1 cellular context compared by ENCODE assay signal in the genomic region with DNA sequence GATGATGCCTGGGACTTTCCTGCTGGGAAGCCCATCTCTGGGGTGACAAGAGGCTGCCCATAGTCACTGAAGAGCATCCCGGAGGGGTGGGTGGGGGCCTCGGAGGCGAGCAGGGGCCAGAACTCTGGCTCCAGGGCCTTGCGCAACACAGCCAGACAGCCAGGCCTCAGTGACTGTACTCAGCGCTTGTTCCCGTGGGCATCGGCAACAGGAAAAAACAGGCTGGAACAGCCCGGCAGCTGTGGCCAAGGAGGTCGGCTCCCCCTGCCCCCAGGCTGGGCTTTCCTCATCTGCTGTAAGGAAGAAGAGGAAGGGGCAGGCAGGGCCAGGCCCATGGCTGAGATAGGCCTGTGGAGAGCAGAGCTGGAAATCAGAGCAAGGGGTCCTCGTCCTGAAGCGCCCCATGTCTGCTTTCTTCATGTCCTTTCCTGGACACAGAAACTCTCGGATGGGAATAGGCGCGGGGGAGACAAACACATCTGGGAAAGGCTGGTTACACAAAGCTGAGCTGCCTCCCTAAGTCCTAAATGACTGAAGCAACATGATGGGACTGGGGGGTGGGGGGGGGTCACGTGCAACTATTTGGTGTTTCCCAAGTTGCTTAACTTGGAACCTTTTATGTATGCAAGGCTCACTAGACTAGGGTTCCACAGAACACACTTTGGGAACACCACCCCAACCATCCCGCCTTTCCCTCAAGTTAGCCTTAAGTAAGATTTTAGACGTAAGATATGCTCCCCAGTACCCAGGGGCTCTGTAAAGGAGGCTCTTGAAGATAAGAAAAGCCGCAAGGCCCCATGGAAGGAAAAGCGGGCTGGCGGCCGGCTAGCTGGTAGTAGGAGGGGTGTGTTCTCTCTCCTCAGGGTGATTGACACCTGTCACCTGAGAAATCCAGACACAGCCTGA.
TF ChIP-seq lines count a peak whose summit lies in the region.

No MANE protein-coding gene starts in this region.

TF ChIP-seq in H1, 55 proteins besides CTCF, POLR2A, EP300 and RAD21:
- TF ChIP-seq CEBPB (IDR thresholded peaks at IDR 0.05; ENCODE audit: low read depth, low read length) (peak; percentile 65), SUZ12 (IDR thresholded peaks at IDR 0.05; ENCODE audit: low read length) (no peak)
